Comparison of ENCODE assay signal across 15 cellular contexts in genomic region chr12:84166812-84167211, GRCh38.
DNase-seq lines count a peak whose midpoint lies in the region; ATAC-seq and TF ChIP-seq lines count a peak whose summit lies in the region.
"Had no signal": no experiment of that assay in that cellular context is flagged by ENCODE, and none has a peak within 500 bp of the region (broad histone marks: within the 10 kb centered on the region; RNA-seq: fewer than 3 reads in every experiment).

No MANE protein-coding gene starts in this region.

- H3K27ac ChIP-seq in SU-DHL-6 (ENCODE audit: low read depth, low read length) = no peak overlapping the region
- H3K27ac ChIP-seq: BLaER1, GM23248, HL-60 had no signal

- peak; percentile 18 for DNase-seq in NCI-H748 (lab: John Stamatoyannopoulos, UW; ENCODE audit: unreplicated experiment)
- no peak for DNase-seq in NCI-H748 treated with DMSO at 0.1 percent for 48 hours (lab: John Stamatoyannopoulos, UW)
- DNase-seq in NCI-H2227 treated with DMSO at 0.1 percent for 48 hours (lab: John Stamatoyannopoulos, UW) = peak; percentile 6
- DNase-seq in Kasumi-1 (lab: John Stamatoyannopoulos, UW) = no peak
- DNase-seq in activated effector memory CD4-positive, alpha-beta T cell treated with Interleukin-2 at 50 U/mL for 16 hours = no peak
- DNase-seq: 8988T; Calu3; CD4-positive, alpha-beta memory T cell; GM23248 had no signal

- TF ChIP-seq CTCF in SU-DHL-6 (IDR thresholded peaks at IDR 0.05; ENCODE audit: insufficient read depth, low read length, poor library complexity, severe bottlenecking) = no peak

- H3K4me3 ChIP-seq in SU-DHL-6 (ENCODE audit: insufficient read depth, low read length, poor library complexity, severe bottlenecking) = no peak overlapping the region
- H3K4me3 ChIP-seq: BLaER1, GM23248, HAP-1 had no signal

- H3K79me2 ChIP-seq in SU-DHL-6 (ENCODE audit: insufficient read depth, low read length) = no peaks in the 10 kb centered on the region

- H3K9me3 ChIP-seq in SU-DHL-6 (ENCODE audit: insufficient read depth, low read length) = no peaks in the 10 kb centered on the region
- H3K9me3 ChIP-seq: BLaER1, HAP-1 had no signal

- H3K9ac ChIP-seq in SU-DHL-6 (ENCODE audit: low read length) = no peak overlapping the region
- H3K9ac ChIP-seq: BLaER1, GM23248 had no signal

- H3K36me3 ChIP-seq in SU-DHL-6 (ENCODE audit: low read length) = no peaks in the 10 kb centered on the region
- H3K36me3 ChIP-seq: BLaER1, HAP-1 had no signal

- H3K4me2 ChIP-seq in SU-DHL-6 (ENCODE audit: low read depth, low read length, poor library complexity, severe bottlenecking) = no peak overlapping the region
- H3K4me2 ChIP-seq: BLaER1 had no signal

- no peaks in the 10 kb centered on the region for H4K20me1 ChIP-seq in SU-DHL-6 (ENCODE audit: low read depth, low read length)
- H4K20me1 ChIP-seq: BLaER1 had no signal

- H3K9me2 ChIP-seq in SU-DHL-6 (replicated peaks; ENCODE audit: insufficient read depth, low read length) = no peaks in the 10 kb centered on the region

- H3F3A ChIP-seq in SU-DHL-6 (ENCODE audit: insufficient read depth) = no peaks in the 10 kb centered on the region

- ATAC-seq in HG03342 (IDR thresholded peaks at IDR 0.05; ENCODE audit: unreplicated experiment) = no peak

- H2AFZ ChIP-seq in SU-DHL-6 (ENCODE audit: low read depth, low read length, severe bottlenecking) = peak overlapping the region; percentile 54
- H2AFZ ChIP-seq: GM23248 had no signal

- no peak for TF ChIP-seq RAD21 in Ishikawa (IDR thresholded peaks at IDR 0.05; ENCODE audit: low read depth)

- TF ChIP-seq EP300 in Ishikawa (IDR thresholded peaks at IDR 0.05; ENCODE audit: borderline replicate concordance) = peak; percentile 75

- no peaks in the 10 kb centered on the region for H3K27me3 ChIP-seq in SU-DHL-6 (ENCODE audit: low read length)
- H3K27me3 ChIP-seq: BLaER1 had no signal

TF ChIP-seq in Ishikawa, 13 proteins besides CTCF, POLR2A, EP300 and RAD21:
- TF ChIP-seq NFIC (IDR thresholded peaks at IDR 0.05) (peak; percentile 79), TEAD4 (IDR thresholded peaks at IDR 0.05) (peak; percentile 29; the same call in 1 of the 2 replicates), USF1 (IDR thresholded peaks at IDR 0.05) (no peak), TAF1 (IDR thresholded peaks at IDR 0.05; ENCODE audit: low read depth) (no peak), YY1 (IDR thresholded peaks at IDR 0.05; ENCODE audit: low read depth) (no peak), CEBPB (IDR thresholded peaks at IDR 0.05) (no peak), REST (IDR thresholded peaks at IDR 0.05; ENCODE audit: low read depth) (no peak), MAX (IDR thresholded peaks at IDR 0.05) (no peak), TCF12 (IDR thresholded peaks at IDR 0.05; ENCODE audit: low read depth) (peak; percentile 50; the same call in 1 of the 2 replicates), FOXM1 (IDR thresholded peaks at IDR 0.05; ENCODE audit: borderline replicate concordance, low read depth) (no peak), ZBTB7A (IDR thresholded peaks at IDR 0.05; ENCODE audit: low read depth) (no peak), EGR1 (IDR thresholded peaks at IDR 0.05) (no peak), CREB1 (IDR thresholded peaks at IDR 0.05; ENCODE audit: low read depth) (no peak)

Comparison
In these comparisons a context has a peak if more than half of its experiments do, and no peak if none do; other contexts are left out.
1. DNase-seq: peak in NCI-H748 (single experiment) and NCI-H2227 treated with DMSO at 0.1 percent for 48 hours (single experiment); none in NCI-H748 treated with DMSO at 0.1 percent for 48 hours (single experiment), Kasumi-1 (0 of 2) and activated effector memory CD4-positive, alpha-beta T cell treated with Interleukin-2 at 50 U/mL for 16 hours (single experiment).